Comparison of ENCODE assay signal across 22 cellular contexts in genomic region chr13:98080280-98080679, GRCh38.
"Had no signal": no experiment of that assay in that cellular context is flagged by ENCODE, and none has a peak within 500 bp of the region (broad histone marks: within the 10 kb centered on the region; RNA-seq: fewer than 3 reads in every experiment).

No MANE protein-coding gene starts in this region.

- H3K27ac ChIP-seq: HL-60, KMS-11, RWPE1 had no signal

- FAIRE-seq: K562 had no signal

- H3K27me3 Mint-ChIP-seq: IgD-negative memory B cell had no signal

- H3K4me1 Mint-ChIP-seq: IgD-negative memory B cell had no signal

- H3K9ac ChIP-seq: KMS-11, SK-N-SH had no signal

- H3K9me3 ChIP-seq: SK-N-SH had no signal

- DNase-seq: Kasumi-1, MM.1S, NCI-H1092 treated with DMSO at 0.1 percent for 48 hours, NCI-H1436 treated with DMSO at 0.1 percent for 48 hours, NCI-H1694, NCI-H187 treated with DMSO at 0.1 percent for 48 hours, NCI-H2081, NCI-H2107, NCI-H2227 treated with DMSO at 0.1 percent for 48 hours, NCI-H524, NCI-H526 treated with DMSO at 0.1 percent for 48 hours, NCI-H774, PC-3, SHP77, SK-N-SH, SW 1271 had no signal

- H3K4me3 ChIP-seq: K562 had no signal

- H3K9me2 ChIP-seq: SK-N-SH had no signal

- H3K4me2 ChIP-seq: KMS-11, SK-N-SH had no signal

- ATAC-seq: K562, Panc1, PC-3 had no signal

- H3K4me3 Mint-ChIP-seq: IgD-negative memory B cell had no signal
